ENCODE assay signal across 20 cellular contexts in the genomic region with DNA sequence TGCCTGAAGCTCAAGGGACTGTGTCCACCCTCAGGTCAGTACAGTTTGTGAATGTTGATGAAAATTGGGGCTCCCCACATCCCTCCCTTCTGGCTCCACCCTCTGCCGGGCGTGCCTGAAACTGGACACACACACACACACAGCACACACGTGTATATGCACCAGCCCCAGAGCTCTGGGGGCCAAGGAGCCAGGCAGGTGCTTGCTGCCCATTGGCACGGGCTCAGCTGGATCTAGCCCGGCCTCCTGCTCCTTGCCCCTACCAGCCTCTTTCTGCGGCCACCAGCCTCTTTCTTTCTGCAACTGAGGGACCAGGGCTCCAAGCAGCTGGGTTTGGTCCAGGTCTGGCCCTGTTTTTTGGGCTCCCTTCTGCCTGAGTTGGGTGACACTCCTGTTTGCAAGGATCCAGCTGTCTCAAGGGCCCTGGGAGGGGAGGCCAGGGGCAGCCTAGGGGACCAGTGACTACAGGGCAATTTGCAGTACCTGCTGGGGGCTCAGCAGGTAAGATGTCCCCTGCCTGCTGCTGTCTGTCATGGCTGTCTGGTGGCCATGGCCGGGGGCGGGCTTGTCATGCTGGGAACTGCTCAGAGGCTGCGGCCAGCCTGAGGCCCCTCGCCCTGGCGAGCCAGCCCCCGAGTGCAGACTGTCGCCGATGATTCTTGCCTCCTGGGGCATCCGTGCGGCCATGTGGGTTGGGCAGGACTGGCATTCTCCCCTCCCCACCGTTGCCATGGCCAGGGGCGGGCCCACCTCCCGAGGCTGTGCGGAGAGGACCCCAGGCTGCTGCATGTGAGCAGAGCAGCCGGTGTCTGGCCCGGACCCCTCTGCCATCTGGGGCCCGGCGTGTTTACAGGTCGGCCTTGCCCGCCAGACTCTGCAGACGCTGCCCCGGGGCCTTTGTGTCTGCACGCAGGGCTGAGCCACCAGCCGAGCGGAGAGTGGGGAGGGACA. TPM values are rescaled to one million over a fixed set of nuclear protein-coding genes. Genes with fewer than 3 reads are reported as not detected.
DNase-seq lines count a peak whose midpoint lies in the region; ATAC-seq and TF ChIP-seq lines count a peak whose summit lies in the region.
"Had no signal": no experiment of that assay in that cellular context is flagged by ENCODE, and none has a peak within 500 bp of the region (broad histone marks: within the 10 kb centered on the region; RNA-seq: fewer than 3 reads in every experiment).

No MANE protein-coding gene starts in this region.

- in situ Hi-C loops in gastrocnemius medialis (cut with MboI; ENCODE audit: low sequenced_read_pairs in 4 of 4), result no loop called here

- H3K4me3 ChIP-seq in heart right ventricle (no peak overlapping the region), esophagus muscularis mucosa (no peak overlapping the region), gastrocnemius medialis (no peak overlapping the region)
- H3K4me3 ChIP-seq: lung had no signal

- intact Hi-C loops in heart right ventricle (cut with DNase I), result loop anchor here in 1 of 10 donors (1.0 kb wide), 1 partner anchor 44 kb away; no protein-coding TSS in a partner anchor
- intact Hi-C loops in left cardiac atrium (cut with DNase I), result no loop called here
- intact Hi-C loops in esophagus muscularis mucosa (cut with DNase I), result no loop called here
- intact Hi-C loops in gastrocnemius medialis (cut with DNase I; ENCODE audit: low total_unique reads), result no loop called here

- H3K9me3 ChIP-seq in heart right ventricle (no peaks in the 10 kb centered on the region), esophagus muscularis mucosa (no peaks in the 10 kb centered on the region), gastrocnemius medialis (no peaks in the 10 kb centered on the region)

- H3K36me3 ChIP-seq in heart right ventricle (peaks cover 0 to 76% (median 53%) of the 10 kb centered on the region in 9 donors), esophagus muscularis mucosa (peaks cover 37 to 78% (median 71%) of the 10 kb centered on the region in 4 donors), gastrocnemius medialis (peaks cover 0 to 43% of the 10 kb centered on the region in 2 donors)

- DNase-seq in heart right ventricle, result no peak
- DNase-seq in left cardiac atrium, result no peak
- DNase-seq in esophagus muscularis mucosa (ENCODE audit: extremely low spot score), result no peak
- DNase-seq in gastrocnemius medialis, result no peak
- DNase-seq in putamen (ENCODE audit: low spot score), result no peak
- DNase-seq in GOT3 (lab: John Stamatoyannopoulos, UW), result no peak
- DNase-seq: activated CD8-positive, alpha-beta memory T cell treated with anti-CD3 and anti-CD28 coated beads for 24 hours; activated effector memory CD4-positive, alpha-beta T cell treated with anti-CD3 and anti-CD28 coated beads, Interleukin-2, amount 50 U/mL, for 16 hours; brain microvascular endothelial cell; COR-L47; foreskin fibroblast; GDM1; NCI-H2029; NCI-H526 treated with DMSO at 0.1 percent for 48 hours; stimulated activated naive CD8-positive, alpha-beta T cell treated with anti-CD3 and anti-CD28 coated beads, Interleukin-15, Interleukin-2, amounts not matched to agents 100 U/mL and 50 U/mL, for 24 hours; SW 1271 had no signal

- H3K27ac ChIP-seq in heart right ventricle (peak overlapping the region in 7 of 10 donors; percentile 2 to 58 (median 30)), esophagus muscularis mucosa (replicated peaks in 1 of 4) (peak overlapping the region; percentile 30 to 63 (median 55)), gastrocnemius medialis (peak overlapping the region; percentile 65 to 98 (median 96))
- H3K27ac ChIP-seq: brain microvascular endothelial cell had no signal

- H3K4me1 ChIP-seq in heart right ventricle (peaks cover 46 to 98% (median 75%) of the 10 kb centered on the region in 9 donors), esophagus muscularis mucosa (peaks cover 85 to 100% (median 98%) of the 10 kb centered on the region in 4 donors), gastrocnemius medialis (peaks cover 59 to 90% of the 10 kb centered on the region in 2 donors)

- ATAC-seq in heart right ventricle, result no peak
- ATAC-seq in left cardiac atrium, result no peak
- ATAC-seq in gastrocnemius medialis, result no peak
- no peak for ATAC-seq in HG03521 (IDR thresholded peaks at IDR 0.05; ENCODE audit: unreplicated experiment)
- ATAC-seq in HG03432 (IDR thresholded peaks at IDR 0.05; ENCODE audit: unreplicated experiment), result no peak
- ATAC-seq: stimulated activated naive CD8-positive, alpha-beta T cell treated with anti-CD3 and anti-CD28 coated beads, Interleukin-15, Interleukin-2, amounts not matched to agents 100 U/mL and 50 U/mL, for 24 hours; WTC11 had no signal

- TF ChIP-seq POLR2A in esophagus muscularis mucosa (IDR thresholded peaks at IDR 0.05; ENCODE audit: low read depth) (no peak), gastrocnemius medialis (IDR thresholded peaks at IDR 0.05) (no peak)

- TF ChIP-seq CTCF in heart right ventricle (IDR thresholded peaks at IDR 0.05) (no peak), esophagus muscularis mucosa (IDR thresholded peaks at IDR 0.05) (no peak), gastrocnemius medialis (IDR thresholded peaks at IDR 0.05 in 4 of 5, conservative IDR thresholded peaks at IDR 0.05 in 1 of 5) (no peak)

- H3K27me3 ChIP-seq in heart right ventricle (no peaks in the 10 kb centered on the region), esophagus muscularis mucosa (no peaks in the 10 kb centered on the region), gastrocnemius medialis (no peaks in the 10 kb centered on the region)
- H3K27me3 ChIP-seq: brain microvascular endothelial cell had no signal

- WGBS in heart right ventricle, 2 donors, result 76 to 84% methylated on average over 28 to 31 of the region's 31 CpGs
- WGBS in esophagus muscularis mucosa, result 73% methylated on average over 16 of the region's 31 CpGs

- no peak for TF ChIP-seq EP300 in esophagus muscularis mucosa (IDR thresholded peaks at IDR 0.05)

RNA-seq across cellular contexts. Expression of gene PPARA, which starts 51.5 kb away (rescaled TPM):
- total RNA-seq in heart right ventricle, result 10 to 100 TPM; 69.0 to 89.5 (median 81.1) TPM
- 10 to 100 TPM; 15.5 to 20.3 TPM for polyA plus RNA-seq in heart right ventricle
- total RNA-seq in left cardiac atrium, result 10 to 100 TPM; 49.6 to 66.2 TPM
- total RNA-seq in esophagus muscularis mucosa, result 10 to 100 TPM; 17.0 to 50.9 (median 26.8) TPM
- 10 to 100 TPM; 29.6 to 74.8 (median 57.9) TPM for total RNA-seq in gastrocnemius medialis

Comparison
In these comparisons a context has a peak if more than half of its experiments do, and no peak if none do; other contexts are left out.
1. H3K27ac ChIP-seq: peak in every context shown above with its lines; median percentile 96 in gastrocnemius medialis; 55 in esophagus muscularis mucosa; 30 in heart right ventricle.